18 cellular contexts compared by ENCODE assay signal in the genomic region with DNA sequence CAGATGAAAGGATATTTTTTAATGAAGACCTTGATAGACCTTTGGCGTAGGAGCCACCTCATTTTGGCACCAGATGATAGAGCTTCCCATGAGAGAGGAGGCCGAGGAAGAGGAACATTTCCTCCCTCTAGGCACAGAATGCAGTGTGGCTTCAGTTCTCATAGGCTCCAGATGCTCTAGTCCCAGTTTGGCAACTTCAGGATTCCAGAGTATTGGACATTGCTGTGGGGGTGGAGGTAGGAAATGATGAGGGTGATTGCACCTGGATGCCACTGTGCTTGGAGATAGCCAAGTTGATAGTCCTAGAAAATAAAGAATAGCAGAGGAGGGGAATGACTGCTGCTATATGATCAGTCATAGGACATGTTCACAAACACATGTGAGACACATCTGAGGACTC. TPM values are rescaled to one million over a fixed set of nuclear protein-coding genes. Genes with fewer than 3 reads are reported as not detected.
A peak's percentile ranks its signal among the peaks of the same experiment; 100 is the strongest.
DNase-seq lines count a peak whose midpoint lies in the region; ATAC-seq and TF ChIP-seq lines count a peak whose summit lies in the region.
"Had no signal": no experiment of that assay in that cellular context is flagged by ENCODE, and none has a peak within 500 bp of the region (broad histone marks: within the 10 kb centered on the region; RNA-seq: fewer than 3 reads in every experiment).

No MANE protein-coding gene starts in this region.

- H3K27me3 ChIP-seq in ACC112 (ENCODE audit: insufficient read depth, low read length), result no peaks in the 10 kb centered on the region
- H3K27me3 ChIP-seq in PC-3 (ENCODE audit: low read length), result no peaks in the 10 kb centered on the region
- no peaks in the 10 kb centered on the region for H3K27me3 ChIP-seq in brain microvascular endothelial cell (replicated peaks)
- H3K27me3 ChIP-seq: BLaER1 treated with 17β-estradiol and CSF1 and Interleukin-3, amounts not matched to agents 10 nM and 100 nM had no signal

- no peak overlapping the region for H3K27ac Mint-ChIP-seq in immature natural killer cell
- H3K27ac Mint-ChIP-seq: CD4-positive, CD25-positive, alpha-beta regulatory T cell; H9 had no signal

- ATAC-seq in PC-3 (no peak), left lobe of liver (no peak)
- ATAC-seq: GM12878 had no signal

- in situ Hi-C loops in brain microvascular endothelial cell (cut with HindIII; ENCODE audit: low pct_ligation_motif_present, low sequenced_read_pairs), result no loop called here

- H3K36me3 Mint-ChIP-seq in immature natural killer cell, result no peaks in the 10 kb centered on the region
- H3K36me3 Mint-ChIP-seq: CD4-positive, CD25-positive, alpha-beta regulatory T cell had no signal

- H3K9me2 ChIP-seq in PC-3 (replicated peaks; ENCODE audit: low read length), result no peaks in the 10 kb centered on the region

- peaks cover 0 to 4% (median 0%) of the 10 kb centered on the region in 6 donors for H3K9me3 Mint-ChIP-seq in immature natural killer cell
- H3K9me3 Mint-ChIP-seq: H9 had no signal

- H2AFZ ChIP-seq in ACC112 (ENCODE audit: low read length, unreplicated experiment) (no peak overlapping the region), PC-3 (ENCODE audit: low read length) (no peak overlapping the region)

- DNase-seq in PC-3, result no peak
- no peak for DNase-seq in brain microvascular endothelial cell
- peak; percentile 6 for DNase-seq in kidney tubule cell (ENCODE audit: low spot score)
- no peak for DNase-seq in NCI-H1105 treated with DMSO at 0.1 percent for 48 hours (lab: John Stamatoyannopoulos, UW)
- DNase-seq in immature natural killer cell, result no peak
- no peak for DNase-seq in putamen (ENCODE audit: low spot score)
- no peak for DNase-seq in left lobe of liver (ENCODE audit: low spot score)
- DNase-seq: 8988T; ACHN; CD4-positive, CD25-positive, alpha-beta regulatory T cell; DMS79; GOT3; H9 had no signal

- H3K79me2 ChIP-seq in ACC112 (ENCODE audit: control insufficient read depth, insufficient read depth, low read length, unreplicated experiment) (no peaks in the 10 kb centered on the region), PC-3 (ENCODE audit: low read length) (no peaks in the 10 kb centered on the region)

- no TSS peak for BruUV-seq in PC-3 (replicated peaks; lab: Mats Ljungman, UMichigan)

- POLR2A ChIA-PET in PC-3 (lab: Charles Lee; ENCODE audit: unreplicated experiment), result no interaction called here

- H3F3A ChIP-seq in PC-3 (ENCODE audit: low read length, unreplicated experiment), result no peaks in the 10 kb centered on the region

- no peaks in the 10 kb centered on the region for H4K20me1 ChIP-seq in PC-3 (ENCODE audit: low read length)
- H4K20me1 ChIP-seq: BLaER1 treated with 17β-estradiol and CSF1 and Interleukin-3, amounts not matched to agents 10 nM and 100 nM had no signal

- H3K9ac ChIP-seq in PC-3 (ENCODE audit: low read length), result no peak overlapping the region
- H3K9ac ChIP-seq: BLaER1 treated with 17β-estradiol and CSF1 and Interleukin-3, amounts not matched to agents 10 nM and 100 nM had no signal

- peaks cover 0 to 2% (median 1%) of the 10 kb centered on the region in 3 donors for H3K27me3 Mint-ChIP-seq in immature natural killer cell (ENCODE audit: low read depth in 3 of 3)

- H3K4me3 ChIP-seq in ACC112 (ENCODE audit: low read depth, low read length) (peak overlapping the region; percentile 9; the same call in 1 of the 2 replicates), PC-3 (ENCODE audit: low read length) (no peak overlapping the region), brain microvascular endothelial cell (ENCODE audit: low read depth, low read length) (no peak overlapping the region)
- H3K4me3 ChIP-seq: BLaER1 treated with 17β-estradiol and CSF1 and Interleukin-3, amounts not matched to agents 10 nM and 100 nM; GM12878 had no signal

- no peak overlapping the region for H3K4me3 Mint-ChIP-seq in immature natural killer cell
- H3K4me3 Mint-ChIP-seq: CD4-positive, CD25-positive, alpha-beta regulatory T cell; H9 had no signal

- H3K4me2 ChIP-seq in PC-3 (ENCODE audit: low read length), result no peak overlapping the region
- H3K4me2 ChIP-seq: BLaER1 treated with 17β-estradiol and CSF1 and Interleukin-3, amounts not matched to agents 10 nM and 100 nM had no signal

- H3K4me1 Mint-ChIP-seq in immature natural killer cell, result no peaks in the 10 kb centered on the region
- H3K4me1 Mint-ChIP-seq: CD4-positive, CD25-positive, alpha-beta regulatory T cell had no signal

- peak overlapping the region; percentile 99 for H3K27ac ChIP-seq in ACC112 (ENCODE audit: low read depth, low read length)
- H3K27ac ChIP-seq in PC-3 (ENCODE audit: low read length), result peak overlapping the region; percentile 51
- peak overlapping the region; percentile 86 for H3K27ac ChIP-seq in brain microvascular endothelial cell
- H3K27ac ChIP-seq: BLaER1 treated with 17β-estradiol and CSF1 and Interleukin-3, amounts not matched to agents 10 nM and 100 nM; HL-60 had no signal

- intact Hi-C loops in PC-3 (cut with micrococcal nuclease), result no loop called here

- no peaks in the 10 kb centered on the region for H3K36me3 ChIP-seq in ACC112 (ENCODE audit: insufficient read depth, low read length)
- no peaks in the 10 kb centered on the region for H3K36me3 ChIP-seq in PC-3 (ENCODE audit: low read depth, low read length)
- H3K36me3 ChIP-seq in brain microvascular endothelial cell (replicated peaks), result no peaks in the 10 kb centered on the region
- H3K36me3 ChIP-seq: BLaER1 treated with 17β-estradiol and CSF1 and Interleukin-3, amounts not matched to agents 10 nM and 100 nM had no signal

- CTCF ChIA-PET in PC-3 (lab: Charles Lee), result no interaction called here

- TF ChIP-seq CTCF in PC-3 (conservative IDR thresholded peaks at IDR 0.05; ENCODE audit: low read depth, low read length) (no peak), brain microvascular endothelial cell (IDR thresholded peaks at IDR 0.05; ENCODE audit: low read depth, low read length, missing control alignments) (no peak)

- H3K4me1 ChIP-seq in ACC112 (ENCODE audit: control insufficient read depth, insufficient read depth, low read length, unreplicated experiment) (peaks cover 46% of the 10 kb centered on the region), PC-3 (ENCODE audit: insufficient read depth, low read length) (peaks cover 4% of the 10 kb centered on the region; the same call in 1 of the 2 replicates)

- no peaks in the 10 kb centered on the region for H3K9me3 ChIP-seq in PC-3 (ENCODE audit: low read length)
- H3K9me3 ChIP-seq: BLaER1 treated with 17β-estradiol and CSF1 and Interleukin-3, amounts not matched to agents 10 nM and 100 nM had no signal

RNA-seq across cellular contexts. Expression of a gene that starts 58.3 kb away (rescaled TPM):
- total RNA-seq in PC-3 (2014; rRNA removed), result 0.29 TPM in 1 of 2 replicates, not detected in the other
- polyA plus RNA-seq in immature natural killer cell, result not detected
- not detected for total RNA-seq in left lobe of liver
- total RNA-seq: CD4-positive, CD25-positive, alpha-beta regulatory T cell; G401; GM12878; H9 had no signal
- polyA plus RNA-seq: CD4-positive, CD25-positive, alpha-beta regulatory T cell had no signal
